ENCODE assay signal across 8 cellular contexts in genomic region chr20:44745560-44746366, GRCh38. TPM values are rescaled to one million over a fixed set of nuclear protein-coding genes. Genes with fewer than 3 reads are reported as not detected.
DNase-seq lines count a peak whose midpoint lies in the region; ATAC-seq, FAIRE-seq and TF ChIP-seq lines count a peak whose summit lies in the region.

Gene KCNK15 (plus strand): TSS chr20:44745865. CDS start chr20:44745911, 46 bp downstream.

- no CpG with 5 or more reads among the region's 82 CpGs for WGBS in iPS DF 6.9 (ENCODE audit: insufficient coverage, insufficient read length)
- 1 to 2% (median 1%) methylated on average over 43 to 82 of the region's 82 CpGs for WGBS in small intestine, 3 donors

- H3K4me3 ChIP-seq in OCI-LY3 (ENCODE audit: low read length) (peak within 1 kb of the TSS; percentile 76), iPS DF 6.9 (ENCODE audit: low read length) (peak within 1 kb of the TSS; percentile 45; the same call in 1 of the 2 replicates), small intestine (ENCODE audit: low read depth in 1 of 2, low read length in 2 of 2) (peak within 1 kb of the TSS; percentile 8 to 50)

- no peaks in the 10 kb centered on the region for H3K27me3 ChIP-seq in OCI-LY3 (ENCODE audit: low read depth, low read length)
- peaks cover 9% of the 10 kb centered on the region; the same call in 1 of the 2 replicates for H3K27me3 ChIP-seq in iPS DF 6.9 (ENCODE audit: control insufficient read depth, insufficient read depth, low read length)
- H3K27me3 ChIP-seq in small intestine (ENCODE audit: control insufficient read depth in 2 of 2, insufficient read depth in 2 of 2, low read length in 2 of 2): peaks cover 0 to 5% of the 10 kb centered on the region in 2 donors

- FAIRE-seq in small intestine (lab: Jason Lieb, UNC): no peak
- FAIRE-seq in D721Med (lab: Jason Lieb, UNC): no peak

- H3K9ac ChIP-seq in OCI-LY3 (ENCODE audit: low read length): peak within 1 kb of the TSS; percentile 47

- peak within 1 kb of the TSS; percentile 70 for H3K4me2 ChIP-seq in OCI-LY3 (ENCODE audit: low read length)

- TF ChIP-seq CTCF in CD14-positive monocyte (IDR thresholded peaks at IDR 0.05) (no peak), OCI-LY3 (IDR thresholded peaks at IDR 0.05; ENCODE audit: low read depth, low read length) (no peak), D721Med (IDR thresholded peaks at IDR 0.05; ENCODE audit: insufficient read depth, missing control alignments) (no peak)

- H3K4me1 ChIP-seq in OCI-LY3 (ENCODE audit: low read length) (peaks cover 4% of the 10 kb centered on the region; the same call in 1 of the 2 replicates), iPS DF 6.9 (ENCODE audit: control insufficient read depth, insufficient read depth, low read length) (no peaks in the 10 kb centered on the region), small intestine (ENCODE audit: control insufficient read depth in 2 of 2, insufficient read depth in 1 of 2, low read depth in 1 of 2, low read length in 1 of 2) (no peaks in the 10 kb centered on the region)

- intact Hi-C loops in CD14-positive monocyte (cut with micrococcal nuclease): loop anchor here (5.0 kb wide), 1 partner anchor 122 kb away; no protein-coding TSS in a partner anchor

- H3K27ac ChIP-seq in OCI-LY3 (ENCODE audit: low read length) (no peak within 1 kb of the TSS), iPS DF 6.9 (ENCODE audit: low read length) (no peak within 1 kb of the TSS), small intestine (ENCODE audit: low read depth in 1 of 2, low read length in 1 of 2) (no peak within 1 kb of the TSS)

- H3K79me2 ChIP-seq in OCI-LY3 (ENCODE audit: low read length): no peaks in the 10 kb centered on the region

- no peaks in the 10 kb centered on the region for H4K20me1 ChIP-seq in OCI-LY3 (ENCODE audit: insufficient read depth, low read length)

- peak within 1 kb of the TSS; percentile 63 to 86 for H3K4me3 Mint-ChIP-seq in CD14-positive monocyte
- H3K4me3 Mint-ChIP-seq in activated naive CD8-positive, alpha-beta T cell treated with anti-CD3 and anti-CD28 coated beads, Interleukin-2, amount 10 ng/mL, durations not matched to agents 7 days and 5 days: peak within 1 kb of the TSS; percentile 72

- DNase-seq in CD14-positive monocyte (ENCODE audit: low spot score): no peak
- peak; percentile 49 for DNase-seq in activated naive CD8-positive, alpha-beta T cell treated with anti-CD3 and anti-CD28 coated beads, Interleukin-2, amount 10 ng/mL, durations not matched to agents 7 days and 5 days
- DNase-seq in iPS DF 6.9 (ENCODE audit: low read depth, low spot score): no peak
- peak; percentile 18 for DNase-seq in small intestine
- DNase-seq in D721Med (ENCODE audit: insufficient read length, low spot score): no peak
- DNase-seq in GDM1 (lab: John Stamatoyannopoulos, UW): no peak

- H3K36me3 Mint-ChIP-seq in CD14-positive monocyte: peaks cover 4 to 8% of the 10 kb centered on the region in 2 donors
- H3K36me3 Mint-ChIP-seq in activated naive CD8-positive, alpha-beta T cell treated with anti-CD3 and anti-CD28 coated beads, Interleukin-2, amount 10 ng/mL, durations not matched to agents 7 days and 5 days: no peaks in the 10 kb centered on the region

- POLR2A ChIA-PET in activated naive CD8-positive, alpha-beta T cell treated with anti-CD3 and anti-CD28 coated beads, Interleukin-2, amount 10 ng/mL, durations not matched to agents 7 days and 5 days (lab: Charles Lee): no interaction called here

- H3K36me3 ChIP-seq in OCI-LY3 (replicated peaks; ENCODE audit: low read depth, low read length): no peaks in the 10 kb centered on the region
- H3K36me3 ChIP-seq in iPS DF 6.9 (ENCODE audit: control insufficient read depth, insufficient read depth, low read length): no peaks in the 10 kb centered on the region
- H3K36me3 ChIP-seq in small intestine (ENCODE audit: control insufficient read depth in 2 of 2, insufficient read depth in 2 of 2, low read length in 2 of 2): no peaks in the 10 kb centered on the region

- H3K27ac Mint-ChIP-seq in CD14-positive monocyte: no peak within 1 kb of the TSS
- no peak within 1 kb of the TSS for H3K27ac Mint-ChIP-seq in activated naive CD8-positive, alpha-beta T cell treated with anti-CD3 and anti-CD28 coated beads, Interleukin-2, amount 10 ng/mL, durations not matched to agents 7 days and 5 days

- H3K9me3 Mint-ChIP-seq in CD14-positive monocyte: peaks cover 0 to 13% (median 4%) of the 10 kb centered on the region in 7 donors
- H3K9me3 Mint-ChIP-seq in activated naive CD8-positive, alpha-beta T cell treated with anti-CD3 and anti-CD28 coated beads, Interleukin-2, amount 10 ng/mL, durations not matched to agents 7 days and 5 days: no peaks in the 10 kb centered on the region

- H3K4me1 Mint-ChIP-seq in CD14-positive monocyte: peaks cover 13% of the 10 kb centered on the region
- H3K4me1 Mint-ChIP-seq in activated naive CD8-positive, alpha-beta T cell treated with anti-CD3 and anti-CD28 coated beads, Interleukin-2, amount 10 ng/mL, durations not matched to agents 7 days and 5 days: peaks cover 4% of the 10 kb centered on the region

- peak; percentile 62 for ATAC-seq in activated naive CD8-positive, alpha-beta T cell treated with anti-CD3 and anti-CD28 coated beads, Interleukin-2, amount 10 ng/mL, durations not matched to agents 7 days and 5 days (ENCODE audit: low read depth)
- ATAC-seq in GM21576 (IDR thresholded peaks at IDR 0.05; ENCODE audit: unreplicated experiment): no peak

- H2AFZ ChIP-seq in OCI-LY3 (ENCODE audit: low read depth, low read length): peak within 1 kb of the TSS; percentile 44; the same call in 1 of the 2 replicates

- H3K9me3 ChIP-seq in OCI-LY3 (ENCODE audit: insufficient read depth, low read length) (no peaks in the 10 kb centered on the region), iPS DF 6.9 (ENCODE audit: control insufficient read depth, insufficient read depth, low read length) (no peaks in the 10 kb centered on the region), small intestine (ENCODE audit: control insufficient read depth, low read depth) (no peaks in the 10 kb centered on the region)

- peaks cover 37 to 66% (median 39%) of the 10 kb centered on the region in 3 donors for H3K27me3 Mint-ChIP-seq in CD14-positive monocyte (ENCODE audit: low read depth in 3 of 3)
- peaks cover 40% of the 10 kb centered on the region for H3K27me3 Mint-ChIP-seq in activated naive CD8-positive, alpha-beta T cell treated with anti-CD3 and anti-CD28 coated beads, Interleukin-2, amount 10 ng/mL, durations not matched to agents 7 days and 5 days

RNA-seq across cellular contexts. Expression of gene KCNK15, which starts in this region (rescaled TPM):
- not detected for polyA plus RNA-seq in CD14-positive monocyte
- not detected for total RNA-seq in activated naive CD8-positive, alpha-beta T cell treated with anti-CD3 and anti-CD28 coated beads, Interleukin-2, amount 10 ng/mL, durations not matched to agents 7 days and 5 days
- polyA plus RNA-seq in small intestine: under 1 TPM in 1 of 3 donors, not detected in 2; 0.67 TPM

Comparison
In these comparisons a context has a peak if more than half of its experiments do, and no peak if none do; other contexts are left out.
1. Peak in DNase-seq and ATAC-seq in activated naive CD8-positive, alpha-beta T cell treated with anti-CD3 and anti-CD28 coated beads, Interleukin-2, amount 10 ng/mL, durations not matched to agents 7 days and 5 days; RNA of the gene not detected or under 1 TPM.
2. Peak in DNase-seq and H3K4me3 ChIP-seq in small intestine; RNA of the gene not detected or under 1 TPM.